In genomic region chr1:161174911-161175310, GRCh38 we compare ENCODE assay signal across 19 cellular contexts. TPM values are rescaled to one million over a fixed set of nuclear protein-coding genes. Genes with fewer than 3 reads are reported as not detected.
DNase-seq lines count a peak whose midpoint lies in the region; TF ChIP-seq lines count a peak whose summit lies in the region.
"Had no signal": no experiment of that assay in that cellular context is flagged by ENCODE, and none has a peak within 500 bp of the region (broad histone marks: within the 10 kb centered on the region; RNA-seq: fewer than 3 reads in every experiment).

No MANE protein-coding gene starts in this region.

- H3K9ac ChIP-seq in Loucy (ENCODE audit: low read depth, low read length, poor library complexity, severe bottlenecking) = no peak overlapping the region

- no peaks in the 10 kb centered on the region for H3K27me3 ChIP-seq in Loucy (ENCODE audit: insufficient read depth, low read length, poor library complexity, severe bottlenecking)
- H3K27me3 ChIP-seq in spleen (replicated peaks in 1 of 7) = no peaks in the 10 kb centered on the region
- no peaks in the 10 kb centered on the region for H3K27me3 ChIP-seq in uterus
- H3K27me3 ChIP-seq: neutrophil had no signal

- H3K27me3 Mint-ChIP-seq in activated naive CD4-positive, alpha-beta T cell treated with anti-CD3 and anti-CD28 coated beads, Interleukin-2, amount 10 ng/mL, durations not matched to agents 7 days and 5 days = no peaks in the 10 kb centered on the region
- no peaks in the 10 kb centered on the region for H3K27me3 Mint-ChIP-seq in dendritic cell treated with granulocyte-macrophage colony-stimulating factor and Interleukin-4, amounts not matched to agents 40 ng/mL and 50 ng/mL, for 4 days

- H3K79me2 ChIP-seq in Loucy (ENCODE audit: insufficient read depth, low read length) = peaks cover 27% of the 10 kb centered on the region

- CTCF ChIA-PET in activated naive CD4-positive, alpha-beta T cell treated with anti-CD3 and anti-CD28 coated beads, Interleukin-2, amount 10 ng/mL, durations not matched to agents 7 days and 5 days (lab: Charles Lee) = interaction anchor here (1.1 to 3.0 kb wide), 2 partner anchors 11 to 50 kb away, joined by 3 to 12 read pairs; partner anchors contain the start of gene TOMM40L

- no peak for TF ChIP-seq POLR2A in spleen (IDR thresholded peaks at IDR 0.05)
- TF ChIP-seq POLR2A in uterus (IDR thresholded peaks at IDR 0.05) = no peak

- no peak overlapping the region for H3K4me3 Mint-ChIP-seq in activated naive CD4-positive, alpha-beta T cell treated with anti-CD3 and anti-CD28 coated beads, Interleukin-2, amount 10 ng/mL, durations not matched to agents 7 days and 5 days
- H3K4me3 Mint-ChIP-seq in dendritic cell treated with granulocyte-macrophage colony-stimulating factor and Interleukin-4, amounts not matched to agents 40 ng/mL and 50 ng/mL, for 4 days = no peak overlapping the region

- H3K27ac Mint-ChIP-seq in activated naive CD4-positive, alpha-beta T cell treated with anti-CD3 and anti-CD28 coated beads, Interleukin-2, amount 10 ng/mL, durations not matched to agents 7 days and 5 days = peak overlapping the region; percentile 50
- H3K27ac Mint-ChIP-seq in dendritic cell treated with granulocyte-macrophage colony-stimulating factor and Interleukin-4, amounts not matched to agents 40 ng/mL and 50 ng/mL, for 4 days = peak overlapping the region; percentile 24

- H3K9me3 ChIP-seq in Loucy (ENCODE audit: insufficient read depth, low read depth, low read length) (no peaks in the 10 kb centered on the region), spleen (no peaks in the 10 kb centered on the region), uterus (no peaks in the 10 kb centered on the region)
- H3K9me3 ChIP-seq: neutrophil had no signal

- H3K27ac ChIP-seq in spleen (peak overlapping the region in 3 of 8 donors; percentile 91 to 95 (median 95)), uterus (no peak overlapping the region)
- H3K27ac ChIP-seq: neutrophil, VCaP had no signal

- peaks cover 27% of the 10 kb centered on the region for H3K4me1 ChIP-seq in Loucy (ENCODE audit: insufficient read depth, low read length, poor library complexity, severe bottlenecking)
- H3K4me1 ChIP-seq in spleen = peaks cover 18 to 73% (median 42%) of the 10 kb centered on the region in 6 donors
- H3K4me1 ChIP-seq in uterus = peaks cover 0 to 17% of the 10 kb centered on the region in 2 donors

- no peak for DNase-seq in activated naive CD4-positive, alpha-beta T cell treated with anti-CD3 and anti-CD28 coated beads, Interleukin-2, amount 10 ng/mL, durations not matched to agents 7 days and 5 days
- DNase-seq in activated naive CD4-positive, alpha-beta T cell (lab: John Stamatoyannopoulos, UW) = no peak
- DNase-seq in spleen (peak; percentile 76), NCI-H1694 treated with DMSO at 0.1 percent for 48 hours (lab: John Stamatoyannopoulos, UW) (no peak), NCI-H1694 (lab: John Stamatoyannopoulos, UW) (no peak), uterus (no peak)
- DNase-seq: activated naive CD4-positive, alpha-beta T cell treated with Interleukin-2 at 50 U/mL for 16 hours; Calu3; islet precursor cell; mesenchymal stem cell; NCI-H187 treated with DMSO at 0.1 percent for 48 hours; retina; stimulated activated naive CD4-positive, alpha-beta T cell treated with Interleukin-2 at 50 U/mL for 16 hours; SW 1271; trophoblast cell had no signal

- H3K36me3 Mint-ChIP-seq in activated naive CD4-positive, alpha-beta T cell treated with anti-CD3 and anti-CD28 coated beads, Interleukin-2, amount 10 ng/mL, durations not matched to agents 7 days and 5 days = peaks cover 51% of the 10 kb centered on the region
- H3K36me3 Mint-ChIP-seq in dendritic cell treated with granulocyte-macrophage colony-stimulating factor and Interleukin-4, amounts not matched to agents 40 ng/mL and 50 ng/mL, for 4 days (ENCODE audit: low read depth) = peaks cover 69% of the 10 kb centered on the region

- WGBS in spleen, 5 donors = 92 to 99% (median 96%) methylated on average over 11 of the region's 11 CpGs

- H3F3A ChIP-seq in Loucy (ENCODE audit: low read depth) = no peaks in the 10 kb centered on the region

- H3K4me2 ChIP-seq in Loucy (ENCODE audit: low read depth, low read length, poor library complexity, severe bottlenecking) = peak overlapping the region; percentile 78

- intact Hi-C loops in dendritic cell treated with granulocyte-macrophage colony-stimulating factor and Interleukin-4, amounts not matched to agents 40 ng/mL and 50 ng/mL, for 4 days (cut with micrococcal nuclease) = no loop called here
- intact Hi-C loops in spleen (cut with DNase I; ENCODE audit: low total_unique reads) (no loop called here), uterus (cut with DNase I; ENCODE audit: low total_unique reads) (no loop called here)

- H3K36me3 ChIP-seq in Loucy (ENCODE audit: insufficient read depth, low read length) (peaks cover 36% of the 10 kb centered on the region; the same call in 1 of the 2 replicates), spleen (peaks cover 5 to 63% (median 57%) of the 10 kb centered on the region in 6 donors), uterus (no peaks in the 10 kb centered on the region)

- H4K20me1 ChIP-seq in Loucy (ENCODE audit: insufficient read depth, low read length, poor library complexity, severe bottlenecking) = peaks cover 6% of the 10 kb centered on the region

- no peaks in the 10 kb centered on the region for H3K9me3 Mint-ChIP-seq in activated naive CD4-positive, alpha-beta T cell treated with anti-CD3 and anti-CD28 coated beads, Interleukin-2, amount 10 ng/mL, durations not matched to agents 7 days and 5 days
- H3K9me3 Mint-ChIP-seq in dendritic cell treated with granulocyte-macrophage colony-stimulating factor and Interleukin-4, amounts not matched to agents 40 ng/mL and 50 ng/mL, for 4 days = no peaks in the 10 kb centered on the region

- no peak overlapping the region for H2AFZ ChIP-seq in Loucy (ENCODE audit: low read length)

- no peak overlapping the region for H3K4me3 ChIP-seq in Loucy (ENCODE audit: low read length, poor library complexity, severe bottlenecking)
- peak overlapping the region in 1 of 8 donors; percentile 95 for H3K4me3 ChIP-seq in spleen
- no peak overlapping the region for H3K4me3 ChIP-seq in uterus

- H3K9me2 ChIP-seq in Loucy (replicated peaks; ENCODE audit: low read depth, low read length) = no peaks in the 10 kb centered on the region

- peaks cover 50% of the 10 kb centered on the region for H3K4me1 Mint-ChIP-seq in activated naive CD4-positive, alpha-beta T cell treated with anti-CD3 and anti-CD28 coated beads, Interleukin-2, amount 10 ng/mL, durations not matched to agents 7 days and 5 days
- H3K4me1 Mint-ChIP-seq in dendritic cell treated with granulocyte-macrophage colony-stimulating factor and Interleukin-4, amounts not matched to agents 40 ng/mL and 50 ng/mL, for 4 days (ENCODE audit: low read depth) = peaks cover 22% of the 10 kb centered on the region

- no peak for TF ChIP-seq CTCF in Loucy (conservative IDR thresholded peaks at IDR 0.05; ENCODE audit: low read length)
- no peak for TF ChIP-seq CTCF in spleen (IDR thresholded peaks at IDR 0.05 in 8 of 11, conservative IDR thresholded peaks at IDR 0.05 in 3 of 11)
- TF ChIP-seq CTCF in uterus (IDR thresholded peaks at IDR 0.05) = no peak

RNA-seq across cellular contexts. Expression of gene B4GALT3, which starts 2.4 kb away (rescaled TPM):
- 10 to 100 TPM; 29.2 to 52.8 (median 35.6) TPM for total RNA-seq in spleen
- polyA plus RNA-seq in spleen = 10 to 100 TPM; 21.0 to 41.3 (median 31.8) TPM
- 10 to 100 TPM in 3 of 4 donors, 1 to 10 TPM in 1; 1.0 to 23.9 (median 19.9) TPM for total RNA-seq in uterus

RNA-seq across cellular contexts. Expression of gene PPOX, which starts 8.7 kb away (rescaled TPM):
- 10 to 100 TPM; 25.5 to 41.3 (median 35.6) TPM for total RNA-seq in spleen
- polyA plus RNA-seq in spleen = 10 to 100 TPM; 33.5 to 74.7 (median 44.5) TPM
- 10 to 100 TPM; 11.3 to 40.5 (median 21.6) TPM for total RNA-seq in uterus

RNA-seq across cellular contexts. Expression of gene USP21, which starts 15.6 kb away (rescaled TPM):
- total RNA-seq in spleen (10 to 100 TPM; 25.3 to 33.0 (median 29.4) TPM), uterus (10 to 100 TPM in 3 of 4 donors, 1 to 10 TPM in 1; 4.1 to 38.1 (median 29.9) TPM)
- polyA plus RNA-seq in spleen = 10 to 100 TPM; 17.9 to 26.1 (median 24.4) TPM

RNA-seq across cellular contexts. Expression of gene UFC1, which starts 21.1 kb away (rescaled TPM):
- 10 to 100 TPM; 62.8 to 76.3 (median 71.2) TPM for total RNA-seq in spleen
- polyA plus RNA-seq in spleen = 100 to 1,000 TPM; 114 to 130 (median 119) TPM
- 100 to 1,000 TPM in 1 of 4 donors, 10 to 100 TPM in 2, 1 to 10 TPM in 1; 2.0 to 111 (median 62.9) TPM for total RNA-seq in uterus

RNA-seq across cellular contexts. Expression of gene ADAMTS4, which starts 23.9 kb away (rescaled TPM):
- 10 to 100 TPM in 4 of 7 donors, 1 to 10 TPM in 3; 1.1 to 37.8 (median 11.0) TPM for total RNA-seq in spleen
- 1 to 10 TPM in 1 of 3 donors, under 1 TPM in 2; 0.26 to 1.2 (median 0.91) TPM for polyA plus RNA-seq in spleen
- total RNA-seq in uterus = 10 to 100 TPM in 3 of 4 donors, 1 to 10 TPM in 1; 1.3 to 41.5 (median 10.9) TPM
- total RNA-seq: Calu3 had no signal
